ENCODE assay signal across 24 cellular contexts in the genomic region with DNA sequence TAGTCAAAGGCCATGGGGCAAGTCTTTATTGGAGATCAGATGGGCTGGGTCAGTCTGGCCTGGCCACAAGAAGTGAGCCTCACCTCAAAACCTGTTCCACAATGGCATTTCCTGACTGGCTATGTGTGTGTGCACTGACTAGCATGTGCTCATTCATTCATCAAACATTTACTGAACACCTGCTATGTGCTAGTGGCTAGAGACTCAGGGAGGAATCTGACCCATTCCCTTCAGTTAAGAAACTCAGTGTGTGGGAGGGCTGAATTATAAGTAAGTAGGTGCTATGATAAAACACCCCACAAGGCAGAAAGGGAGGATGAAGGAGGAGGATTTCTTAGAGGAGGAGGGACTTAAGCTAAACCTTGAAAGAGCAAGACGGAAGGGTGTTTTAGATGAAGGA. TPM values are rescaled to one million over a fixed set of nuclear protein-coding genes. Genes with fewer than 3 reads are reported as not detected.
DNase-seq lines count a peak whose midpoint lies in the region; ATAC-seq, FAIRE-seq and TF ChIP-seq lines count a peak whose summit lies in the region.
"Had no signal": no experiment of that assay in that cellular context is flagged by ENCODE, and none has a peak within 500 bp of the region (broad histone marks: within the 10 kb centered on the region; RNA-seq: fewer than 3 reads in every experiment).

No MANE protein-coding gene starts in this region.

- no peak for TF ChIP-seq EP300 in gastroesophageal sphincter (IDR thresholded peaks at IDR 0.05)

- TF ChIP-seq CTCF in gastroesophageal sphincter (IDR thresholded peaks at IDR 0.05), result no peak

- no peaks in the 10 kb centered on the region for H3K9me3 ChIP-seq in gastroesophageal sphincter
- H3K9me3 ChIP-seq: BE2C had no signal

- H3K27ac ChIP-seq in gastroesophageal sphincter, result no peak overlapping the region
- H3K27ac ChIP-seq: HL-60 had no signal

- ATAC-seq in HG03175 (IDR thresholded peaks at IDR 0.05; ENCODE audit: unreplicated experiment), result no peak
- no peak for ATAC-seq in gastroesophageal sphincter
- ATAC-seq: GM23338 had no signal

- peaks cover 0 to 5% (median 0%) of the 10 kb centered on the region in 3 donors for H3K4me1 ChIP-seq in gastroesophageal sphincter
- H3K4me1 ChIP-seq: BE2C had no signal

- TF ChIP-seq POLR2A in gastroesophageal sphincter (IDR thresholded peaks at IDR 0.05), result no peak

- H3K36me3 ChIP-seq in gastroesophageal sphincter, result no peaks in the 10 kb centered on the region
- H3K36me3 ChIP-seq: BE2C had no signal

- DNase-seq in RCC 7860 (ENCODE audit: low spot score) (peak; percentile 3), cerebellar cortex (ENCODE audit: low spot score) (peak; percentile 80), kidney tubule cell (ENCODE audit: low spot score) (peak; percentile 72), hippocampal formation (lab: John Stamatoyannopoulos, UW) (no peak), NCI-H2029 (lab: John Stamatoyannopoulos, UW) (no peak)
- DNase-seq: ACHN; BE2C; C1 segment of cervical spinal cord; CD4-positive, CD25-positive, alpha-beta regulatory T cell; CD8-positive, alpha-beta memory T cell; COR-L47; DMS 273 treated with DMSO at 0.1 percent for 48 hours; DMS53; DND-41; EL; GDM1; H9 had no signal

- H3K27me3 ChIP-seq in gastroesophageal sphincter, result no peaks in the 10 kb centered on the region

- FAIRE-seq in RCC 7860 (lab: Jason Lieb, UNC), result no peak
- FAIRE-seq: A204.1, GM12892, GM18507 had no signal

- WGBS in gastroesophageal sphincter (ENCODE audit: low coverage in 1 of 2), 2 donors, result 88 to 100% methylated on average over 1 of the region's 1 CpG

- no peak overlapping the region for H3K4me3 ChIP-seq in gastroesophageal sphincter
- H3K4me3 ChIP-seq: GM23338 had no signal

RNA-seq across cellular contexts. Expression of a gene that starts 5.4 kb away (rescaled TPM):
- 10 to 100 TPM in 3 of 4 donors, 1 to 10 TPM in 1; 8.5 to 36.4 (median 16.7) TPM for total RNA-seq in gastroesophageal sphincter
- total RNA-seq: CD4-positive, CD25-positive, alpha-beta regulatory T cell; CD8-positive, alpha-beta memory T cell had no signal

Comparison
In these comparisons a context has a peak if more than half of its experiments do, and no peak if none do; other contexts are left out.
1. DNase-seq: peak in RCC 7860 (single experiment), cerebellar cortex (single experiment) and kidney tubule cell (single experiment); none in hippocampal formation (0 of 2) and NCI-H2029 (single experiment).